Comparison of ENCODE assay signal across 15 cellular contexts in genomic region chr16:66359012-66359411, GRCh38. TPM values are rescaled to one million over a fixed set of nuclear protein-coding genes. Genes with fewer than 3 reads are reported as not detected.
A peak's percentile ranks its signal among the peaks of the same experiment; 100 is the strongest.
DNase-seq lines count a peak whose midpoint lies in the region; ATAC-seq, FAIRE-seq and TF ChIP-seq lines count a peak whose summit lies in the region.
"Had no signal": no experiment of that assay in that cellular context is flagged by ENCODE, and none has a peak within 500 bp of the region (broad histone marks: within the 10 kb centered on the region; RNA-seq: fewer than 3 reads in every experiment).

No MANE protein-coding gene starts in this region.

- no peak for FAIRE-seq in H1 (lab: Jason Lieb, UNC)

- no peak overlapping the region for H2BK5ac ChIP-seq in H1 (ENCODE audit: low read depth, low read length)

- H3K4me3 ChIP-seq in H1 (ENCODE audit: extremely low read depth in 1 of 4, insufficient read depth in 2 of 4, low read depth in 3 of 4, low read length in 4 of 4), result no peak overlapping the region
- H3K4me3 ChIP-seq: adrenal gland had no signal

- CTCF ChIA-PET in H1 (lab: Charles Lee; ENCODE audit: partially characterized antibody), result interaction anchor here (0.9 to 10.0 kb wide), 6 partner anchors 9 to 249 kb away, joined by 3 to 193 read pairs (median 11); partner anchors contain the start of gene CDH5

- H2BK15ac ChIP-seq in H1 (ENCODE audit: low read length), result no peak overlapping the region

- H2BK12ac ChIP-seq in H1 (ENCODE audit: low read depth, low read length), result 0 out of 2 replicates have a peak overlapping the region, but pooled peaks have one; percentile 23

- peaks cover 26% of the 10 kb centered on the region for H3K4me1 Mint-ChIP-seq in nephron

- 93% methylated on average over 10 of the region's 10 CpGs; no CpG with 5 or more reads in 1 of the 2 experiments for WGBS in H1 (ENCODE audit: extremely low coverage in 1 of 2, insufficient coverage in 1 of 2, insufficient read length in 1 of 2, insufficient replicate concordance in 2 of 2, low coverage in 1 of 2, low lambda C conversion rate in 2 of 2, missing lambda C conversion rate in 1 of 2), 2 experiments

- H3K27me3 ChIP-seq in H1 (replicated peaks in 1 of 4; ENCODE audit: control insufficient read depth in 3 of 4, extremely low read depth in 1 of 4, insufficient read depth in 3 of 4, low read length in 3 of 4), result peaks cover 0 to 3% (median 0%) of the 10 kb centered on the region in 4 experiments; a peak in 1 of 7 replicates

- no peak for TF ChIP-seq EP300 in H1 (IDR thresholded peaks at IDR 0.05; ENCODE audit: borderline replicate concordance in 1 of 2, low read depth in 2 of 2, low read length in 2 of 2)

- H4K91ac ChIP-seq in H1 (replicated peaks; ENCODE audit: insufficient read length, low read length), result no peak overlapping the region

- H3K79me1 ChIP-seq in H1 (ENCODE audit: low read depth, low read length), result no peaks in the 10 kb centered on the region

- H3K79me2 ChIP-seq in H1 (ENCODE audit: control insufficient read depth in 1 of 2, insufficient read depth in 2 of 2, low read length in 2 of 2), result no peaks in the 10 kb centered on the region

- H3K56ac ChIP-seq in H1 (replicated peaks; ENCODE audit: insufficient read length, low read depth, low read length), result no peak overlapping the region

- no peak overlapping the region for H3K4ac ChIP-seq in H1 (replicated peaks; ENCODE audit: insufficient read length, low read depth, low read length)

- no peak overlapping the region for H3K27ac ChIP-seq in H1 (ENCODE audit: low read depth, low read length)
- H3K27ac ChIP-seq: neutrophil had no signal

- no peak overlapping the region for H3K4me2 ChIP-seq in H1 (ENCODE audit: insufficient read depth in 1 of 2, low read depth in 2 of 2, low read length in 2 of 2)

- H3K23ac ChIP-seq in H1 (ENCODE audit: insufficient read length), result no peak overlapping the region

- DNase-seq in DMS 273 (lab: John Stamatoyannopoulos, UW; ENCODE audit: unreplicated experiment) (peak; percentile 69), MV-4-11 (lab: John Stamatoyannopoulos, UW) (peak; percentile 63), H1 (ENCODE audit: low read depth in 1 of 2, low spot score in 2 of 2) (no peak), NCI-H2171 treated with DMSO at 0.1 percent for 48 hours (lab: John Stamatoyannopoulos, UW) (no peak), NCI-H510A treated with DMSO at 0.1 percent for 48 hours (lab: John Stamatoyannopoulos, UW) (no peak)
- DNase-seq: activated CD8-positive, alpha-beta memory T cell treated with anti-CD3 and anti-CD28 coated beads, Interleukin-2, amount 50 U/mL, for 4 hours; CD8-positive, alpha-beta T cell; KG1; RPMI8226 had no signal

- no peak for TF ChIP-seq POLR2A in H1 (IDR thresholded peaks at IDR 0.05; ENCODE audit: control extremely low read depth in 1 of 2, low read depth in 2 of 2, low read length in 2 of 2)

- TF ChIP-seq CTCF in H1 (IDR thresholded peaks at IDR 0.05; ENCODE audit: control extremely low read depth in 1 of 3, insufficient read depth in 1 of 3, low read depth in 1 of 3, low read length in 3 of 3), result no peak
- no peak for TF ChIP-seq CTCF in nephron (IDR thresholded peaks at IDR 0.05; ENCODE audit: unreplicated experiment in 3 of 3)

- no peaks in the 10 kb centered on the region for H3K23me2 ChIP-seq in H1 (ENCODE audit: low read depth, low read length)

- H3K9ac ChIP-seq in H1 (replicated peaks in 1 of 4; ENCODE audit: extremely low read depth in 1 of 4, low read depth in 3 of 4, low read length in 3 of 4), result no peak overlapping the region

- H4K5ac ChIP-seq in H1 (ENCODE audit: insufficient read length, low read depth, low read length), result no peak overlapping the region

- H2AFZ ChIP-seq in H1 (ENCODE audit: low read length), result no peak overlapping the region

- POLR2A ChIA-PET in H1 (lab: Charles Lee; ENCODE audit: partially characterized antibody), result no interaction called here

- H4K20me1 ChIP-seq in H1 (replicated peaks in 1 of 2; ENCODE audit: control insufficient read depth in 1 of 2, insufficient read depth in 2 of 2, low read length in 2 of 2), result no peaks in the 10 kb centered on the region

- ATAC-seq in HG02970 (IDR thresholded peaks at IDR 0.05; ENCODE audit: low FRiP score, unreplicated experiment), result no peak
- no peak for ATAC-seq in HG03095 (IDR thresholded peaks at IDR 0.05; ENCODE audit: unreplicated experiment)
- ATAC-seq: CD8-positive, alpha-beta T cell; stimulated activated effector memory CD8-positive, alpha-beta T cell treated with anti-CD3 and anti-CD28 coated beads, Interleukin-12 subunit alpha, Interleukin-12 subunit beta, amount 100 ng/mL, for 72 hours had no signal

- H4K8ac ChIP-seq in H1 (ENCODE audit: extremely low read depth, insufficient read depth, low read length), result no peak overlapping the region

- H3K4me3 Mint-ChIP-seq in nephron, result no peak overlapping the region
- H3K4me3 Mint-ChIP-seq: CD8-positive, alpha-beta T cell; stimulated activated effector memory CD8-positive, alpha-beta T cell treated with anti-CD3 and anti-CD28 coated beads, Interleukin-12 subunit alpha, Interleukin-12 subunit beta, amount 100 ng/mL, for 72 hours had no signal

- H3K27ac Mint-ChIP-seq in nephron, result peak overlapping the region in 2 of 3 experiments; percentile 11 to 39
- H3K27ac Mint-ChIP-seq: CD8-positive, alpha-beta T cell; stimulated activated effector memory CD8-positive, alpha-beta T cell treated with anti-CD3 and anti-CD28 coated beads, Interleukin-12 subunit alpha, Interleukin-12 subunit beta, amount 100 ng/mL, for 72 hours had no signal

- H3K9me3 ChIP-seq in H1 (ENCODE audit: insufficient read depth in 2 of 2, low read depth in 1 of 2, low read length in 1 of 2), result no peaks in the 10 kb centered on the region
- H3K9me3 ChIP-seq: adrenal gland, neutrophil had no signal

- H3K36me3 Mint-ChIP-seq in nephron (ENCODE audit: low read depth), result no peaks in the 10 kb centered on the region
- H3K36me3 Mint-ChIP-seq: CD8-positive, alpha-beta T cell had no signal

- H3K27me3 Mint-ChIP-seq in nephron (ENCODE audit: low read depth), result peaks cover 31% of the 10 kb centered on the region

- no peak overlapping the region for H3K18ac ChIP-seq in H1 (ENCODE audit: extremely low read depth, low read length)

- no peak overlapping the region for H2AK5ac ChIP-seq in H1 (ENCODE audit: low read depth, low read length)

- no peaks in the 10 kb centered on the region for H3K9me3 Mint-ChIP-seq in nephron
- H3K9me3 Mint-ChIP-seq: CD8-positive, alpha-beta T cell; stimulated activated effector memory CD8-positive, alpha-beta T cell treated with anti-CD3 and anti-CD28 coated beads, Interleukin-12 subunit alpha, Interleukin-12 subunit beta, amount 100 ng/mL, for 72 hours had no signal

- no peak overlapping the region for H2BK20ac ChIP-seq in H1 (ENCODE audit: low read length)

- no peak for TF ChIP-seq RAD21 in H1 (IDR thresholded peaks at IDR 0.05 in 1 of 2, conservative IDR thresholded peaks at IDR 0.05 in 1 of 2; ENCODE audit: low read depth in 2 of 2, low read length in 2 of 2)

- no peak overlapping the region for H3K14ac ChIP-seq in H1 (ENCODE audit: insufficient read length)

- peaks cover 0 to 8% (median 4%) of the 10 kb centered on the region in 4 experiments; a peak in 5 of 7 replicates for H3K4me1 ChIP-seq in H1 (replicated peaks in 1 of 4; ENCODE audit: control insufficient read depth in 3 of 4, insufficient read depth in 4 of 4, low read length in 3 of 4)
- H3K4me1 ChIP-seq: adrenal gland had no signal

- no peaks in the 10 kb centered on the region for H3K36me3 ChIP-seq in H1 (ENCODE audit: control insufficient read depth in 2 of 4, insufficient read depth in 4 of 4, low read length in 3 of 4)
- H3K36me3 ChIP-seq: adrenal gland, neutrophil had no signal

- H2BK120ac ChIP-seq in H1 (replicated peaks; ENCODE audit: low read depth, low read length), result no peak overlapping the region

TF ChIP-seq in H1, 55 proteins besides CTCF, POLR2A, EP300 and RAD21:
- TF ChIP-seq, protein P1, sequence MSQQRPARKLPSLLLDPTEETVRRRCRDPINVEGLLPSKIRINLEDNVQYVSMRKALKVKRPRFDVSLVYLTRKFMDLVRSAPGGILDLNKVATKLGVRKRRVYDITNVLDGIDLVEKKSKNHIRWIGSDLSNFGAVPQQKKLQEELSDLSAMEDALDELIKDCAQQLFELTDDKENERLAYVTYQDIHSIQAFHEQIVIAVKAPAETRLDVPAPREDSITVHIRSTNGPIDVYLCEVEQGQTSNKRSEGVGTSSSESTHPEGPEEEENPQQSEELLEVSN (IDR thresholded peaks at IDR 0.05), result no peak
- no peak for TF ChIP-seq CREB1 (IDR thresholded peaks at IDR 0.05)
- no peak for TF ChIP-seq MAFK (IDR thresholded peaks at IDR 0.05; ENCODE audit: low read depth, low read length)
TF ChIP-seq in H1: peak in this region for 0.

RNA-seq across cellular contexts. Expression of gene CDH5, which starts 7.5 kb away (rescaled TPM):
- total RNA-seq in H1 (2021; fragmentation: NEBNext Ultra II Directional; extraction: Animal tissue kit (Norgen Biotek cat#: 25700)), result 0.32 and 0.59 TPM in 2 replicates
- polyA plus RNA-seq in H1 (2011; rRNA removed), result 0.20 and 0.32 TPM in 2 replicates
- 0.23 TPM for polyA plus RNA-seq in H1 (2011; cell fraction: cytosol; rRNA removed)
- polyA plus RNA-seq in H1 (2011; cell fraction: nucleus; rRNA removed), result 0.50 TPM
- 0.18 to 0.35 TPM (median 0.30 TPM) in 4 replicates for polyA plus RNA-seq in H1 (2012, experiment 1 of 2)
- 0.16 TPM for polyA plus RNA-seq in H1 (2012, experiment 2 of 2)
- 0.97 TPM for polyA plus RNA-seq in H1 (2013, experiment 1 of 2)
- polyA plus RNA-seq in H1 (2013, experiment 2 of 2), result 0.88 TPM
- 0.27 and 0.69 TPM in 2 replicates for polyA minus RNA-seq in H1 (2011; rRNA and poly(A)+ RNA removed)
- polyA minus RNA-seq in H1 (2011; cell fraction: cytosol; rRNA and poly(A)+ RNA removed), result not detected
- not detected for polyA minus RNA-seq in H1 (2011; cell fraction: nucleus; rRNA and poly(A)+ RNA removed)
- total RNA-seq: CD8-positive, alpha-beta T cell had no signal

Comparison
In these comparisons a context has a peak if more than half of its experiments do, and no peak if none do; other contexts are left out.
1. DNase-seq: peak in DMS 273 (single experiment) and MV-4-11 (single experiment); none in H1 (0 of 2), NCI-H2171 treated with DMSO at 0.1 percent for 48 hours (single experiment) and NCI-H510A treated with DMSO at 0.1 percent for 48 hours (single experiment).